In the genomic region with DNA sequence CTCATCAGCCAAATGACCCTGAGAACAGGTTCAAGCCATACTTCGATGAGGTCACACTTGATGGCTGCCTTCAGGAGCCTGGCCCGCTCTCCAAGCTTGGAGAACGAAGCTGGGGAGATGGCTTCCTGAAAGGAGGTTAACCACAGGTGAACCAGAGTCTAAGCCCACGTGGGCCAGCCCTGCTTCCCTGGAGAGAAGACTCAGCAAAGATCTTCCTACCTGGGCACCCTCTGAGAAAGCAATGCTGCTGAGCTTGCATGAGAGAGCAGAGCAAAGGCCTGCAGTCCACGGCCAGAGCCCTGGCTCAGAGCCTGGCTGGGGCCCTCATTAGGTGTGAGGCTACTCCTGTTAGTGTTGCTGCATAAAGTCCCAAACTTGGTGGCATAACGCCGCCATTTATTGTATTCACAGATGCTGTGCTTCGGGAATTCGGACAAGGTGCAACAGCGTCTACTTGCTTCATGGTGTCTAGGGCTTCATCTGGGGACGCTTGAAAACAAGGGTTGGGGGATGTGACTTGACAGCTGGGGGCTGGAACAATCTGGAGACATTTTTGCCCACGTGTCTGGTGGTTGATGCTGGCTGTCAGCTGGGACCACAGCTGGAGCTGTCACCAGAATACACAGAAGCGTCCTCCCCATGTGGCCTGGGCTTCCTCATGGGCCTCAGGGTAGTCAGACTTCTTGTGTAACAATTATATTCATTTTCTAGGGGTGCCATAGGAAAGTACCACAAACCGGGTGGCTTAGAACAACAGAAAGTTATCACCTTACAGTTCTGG, we compare ENCODE assay signal across 1 cellular context.
TF ChIP-seq lines count a peak whose summit lies in the region.

No MANE protein-coding gene starts in this region.

TF ChIP-seq in IMR-90, 13 proteins besides CTCF, POLR2A, EP300 and RAD21:
- TF ChIP-seq MXI1 (IDR thresholded peaks at IDR 0.05; ENCODE audit: borderline replicate concordance, low read depth, low read length) (no peak), CEBPB (IDR thresholded peaks at IDR 0.05; ENCODE audit: low read depth, low read length) (no peak)
- TF ChIP-seq, protein P1, sequence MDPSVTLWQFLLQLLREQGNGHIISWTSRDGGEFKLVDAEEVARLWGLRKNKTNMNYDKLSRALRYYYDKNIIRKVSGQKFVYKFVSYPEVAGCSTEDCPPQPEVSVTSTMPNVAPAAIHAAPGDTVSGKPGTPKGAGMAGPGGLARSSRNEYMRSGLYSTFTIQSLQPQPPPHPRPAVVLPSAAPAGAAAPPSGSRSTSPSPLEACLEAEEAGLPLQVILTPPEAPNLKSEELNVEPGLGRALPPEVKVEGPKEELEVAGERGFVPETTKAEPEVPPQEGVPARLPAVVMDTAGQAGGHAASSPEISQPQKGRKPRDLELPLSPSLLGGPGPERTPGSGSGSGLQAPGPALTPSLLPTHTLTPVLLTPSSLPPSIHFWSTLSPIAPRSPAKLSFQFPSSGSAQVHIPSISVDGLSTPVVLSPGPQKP (IDR thresholded peaks at IDR 0.05; ENCODE audit: borderline replicate concordance, low read depth, low read length) = no peak
